Comparison of ENCODE assay signal across 8 cellular contexts in the genomic region with DNA sequence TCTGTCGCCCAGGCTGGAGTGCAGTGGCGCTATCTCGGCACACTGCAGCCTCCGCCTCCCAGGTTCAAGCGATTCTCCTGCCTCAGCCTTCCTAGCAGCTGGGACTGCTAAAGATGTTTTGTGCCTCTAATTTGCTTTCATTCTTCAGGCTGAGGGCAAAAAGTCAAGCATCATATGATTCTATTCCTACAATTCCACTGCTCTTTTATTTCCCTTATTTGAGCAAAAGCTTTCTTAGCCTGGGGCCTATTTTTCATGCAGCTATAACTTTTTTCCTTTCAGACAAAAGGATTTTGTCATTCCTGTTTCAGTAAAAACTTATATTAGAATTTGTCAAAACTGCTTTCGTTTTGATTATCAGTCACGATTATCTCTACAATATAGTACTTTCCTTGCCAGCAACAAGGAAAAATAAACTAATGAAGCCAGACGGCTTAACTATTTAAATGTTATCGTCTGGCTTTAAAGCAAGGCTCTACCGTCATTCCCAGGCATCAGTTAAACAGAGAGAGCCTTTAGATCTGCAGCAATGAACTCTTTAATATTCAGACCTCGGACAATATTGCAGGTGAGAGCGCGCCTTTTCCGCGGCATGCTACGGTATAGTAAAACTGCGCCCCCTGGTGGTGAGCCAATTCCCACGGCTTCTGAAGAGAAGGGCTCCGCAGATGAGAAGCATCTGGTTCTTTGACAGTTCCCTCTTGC. TPM values are rescaled to one million over a fixed set of nuclear protein-coding genes. Genes with fewer than 3 reads are reported as not detected.
A peak's percentile ranks its signal among the peaks of the same experiment; 100 is the strongest.
DNase-seq lines count a peak whose midpoint lies in the region; ATAC-seq and TF ChIP-seq lines count a peak whose summit lies in the region.

No MANE protein-coding gene starts in this region.

- H3K27me3 Mint-ChIP-seq in activated B cell treated with CpG ODN at 0.5 μM for 24 hours: no peaks in the 10 kb centered on the region

- H3K4me1 Mint-ChIP-seq in activated B cell treated with CpG ODN at 0.5 μM for 24 hours: peaks cover 45% of the 10 kb centered on the region

- intact Hi-C loops in activated B cell treated with CpG ODN at 0.5 μM for 24 hours (cut with micrococcal nuclease): loop anchor here (1.0 to 10.0 kb wide), 11 partner anchors 50 to 789 kb away; a partner anchor contains a TSS
- intact Hi-C loops in left colon (cut with DNase I, micrococcal nuclease): loop anchor here (2.0 to 10.0 kb wide), 3 partner anchors 92 to 342 kb away; no protein-coding TSS in a partner anchor

- H3K36me3 Mint-ChIP-seq in activated B cell treated with CpG ODN at 0.5 μM for 24 hours (ENCODE audit: low read depth): no peaks in the 10 kb centered on the region

- no peak for TF ChIP-seq CTCF in activated B cell treated with CpG ODN at 0.5 μM for 24 hours (IDR thresholded peaks at IDR 0.05)

- no peaks in the 10 kb centered on the region for H3K9me3 Mint-ChIP-seq in activated B cell treated with CpG ODN at 0.5 μM for 24 hours

- POLR2A ChIA-PET in activated B cell treated with CpG ODN at 0.5 μM for 24 hours (lab: Charles Lee): interaction anchor here (0.7 to 3.5 kb wide), 4 partner anchors 11 to 207 kb away, joined by 3 to 17 read pairs (median 10); a partner anchor contains a TSS

- ATAC-seq in GM18858 (IDR thresholded peaks at IDR 0.05; ENCODE audit: unreplicated experiment) (peak; percentile 29), HG03175 (IDR thresholded peaks at IDR 0.05; ENCODE audit: unreplicated experiment) (peak; percentile 41), activated B cell treated with CpG ODN at 0.5 μM for 24 hours (ENCODE audit: low read depth) (peak; percentile 45), left colon (peak; percentile 37)

- CTCF ChIA-PET in activated B cell treated with CpG ODN at 0.5 μM for 24 hours (lab: Charles Lee): interaction anchor here (0.6 to 5.4 kb wide), 10 partner anchors 11 to 359 kb away, joined by 3 to 58 read pairs (median 4); no protein-coding TSS in a partner anchor

- H3K27ac Mint-ChIP-seq in activated B cell treated with CpG ODN at 0.5 μM for 24 hours: peak overlapping the region; percentile 73

- H3K4me3 Mint-ChIP-seq in activated B cell treated with CpG ODN at 0.5 μM for 24 hours: peak overlapping the region; percentile 87

- peak; percentile 75 for DNase-seq in A172 (ENCODE audit: low spot score)
- DNase-seq in NCI-H226: peak; percentile 63
- peak; percentile 76 for DNase-seq in activated B cell treated with CpG ODN at 0.5 μM for 24 hours
- peak in 59 of 61 donors; percentile 7 to 86 (median 55) for DNase-seq in caudate nucleus (lab: John Stamatoyannopoulos, UW)
- peak; percentile 82 to 98 for DNase-seq in left colon
- peak; percentile 66 to 87 for DNase-seq in stimulated activated CD4-positive, alpha-beta T cell treated with anti-CD3 and anti-CD28 coated beads, Interleukin-1b, Interleukin-23, amount 100 ng/mL, for 1 hour (ENCODE audit: low read depth in 2 of 2)

- H3K27ac ChIP-seq in caudate nucleus (ENCODE audit: low read depth, low read length): no peak overlapping the region

RNA-seq across cellular contexts. Expression of a gene that starts 1.4 kb away (rescaled TPM):
- 4.0 and 4.6 TPM in 2 replicates for total RNA-seq in A172 (2014; rRNA removed; shearing (Covaris generic))
- total RNA-seq in activated B cell treated with CpG ODN at 0.5 μM for 24 hours (13.7 and 17.9 TPM in 2 replicates), left colon (10 to 100 TPM; 33.2 to 39.2 TPM)
